20 cellular contexts compared by ENCODE assay signal in the genomic region with DNA sequence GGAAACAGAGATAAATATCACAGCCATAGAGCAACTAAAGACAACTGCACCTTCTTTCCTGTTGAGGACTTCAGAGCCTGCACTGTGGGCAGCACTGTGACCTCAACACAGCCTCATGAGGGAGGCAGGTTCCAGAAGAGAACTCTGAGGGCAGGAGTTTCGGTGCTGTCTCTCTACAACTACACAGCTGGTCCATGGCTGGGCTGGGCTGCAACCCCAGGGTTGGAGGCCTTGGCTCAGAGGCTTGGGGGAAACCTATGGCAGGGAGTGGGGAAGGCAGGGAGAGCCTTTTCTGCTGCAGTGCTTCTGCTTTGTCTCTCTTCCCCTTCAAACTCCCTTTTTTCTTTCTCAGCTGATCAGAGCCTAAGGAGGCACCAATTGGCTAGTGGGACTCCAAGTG.
"Had no signal": no experiment of that assay in that cellular context is flagged by ENCODE, and none has a peak within 500 bp of the region (broad histone marks: within the 10 kb centered on the region; RNA-seq: fewer than 3 reads in every experiment).

No MANE protein-coding gene starts in this region.

- H3K4me3 ChIP-seq: MG63 had no signal

- DNase-seq: IMR-90, Karpas-422, KG1, MG63, NCI-H1092, NCI-H1105 treated with DMSO at 0.1 percent for 48 hours, NCI-H1417 treated with DMSO at 0.1 percent for 48 hours, NCI-H146, NCI-H1694 treated with DMSO at 0.1 percent for 48 hours, NCI-H1930, NCI-H2081, NCI-H2107, NCI-H2227 treated with DMSO at 0.1 percent for 48 hours, NCI-H524, NCI-H526 treated with DMSO at 0.1 percent for 48 hours, NCI-H748 treated with DMSO at 0.1 percent for 48 hours, SHP77, SK-N-SH had no signal

- H3K9me3 ChIP-seq: MG63, SK-N-SH had no signal

- H3K27ac ChIP-seq: RWPE1 had no signal

- H3K36me3 ChIP-seq: MG63 had no signal

- ATAC-seq: HepG2 had no signal

- H3K4me2 ChIP-seq: SK-N-SH had no signal

- H3K27me3 ChIP-seq: MG63 had no signal

- H3K9ac ChIP-seq: SK-N-SH had no signal
